ENCODE assay signal across 23 cellular contexts in the genomic region with DNA sequence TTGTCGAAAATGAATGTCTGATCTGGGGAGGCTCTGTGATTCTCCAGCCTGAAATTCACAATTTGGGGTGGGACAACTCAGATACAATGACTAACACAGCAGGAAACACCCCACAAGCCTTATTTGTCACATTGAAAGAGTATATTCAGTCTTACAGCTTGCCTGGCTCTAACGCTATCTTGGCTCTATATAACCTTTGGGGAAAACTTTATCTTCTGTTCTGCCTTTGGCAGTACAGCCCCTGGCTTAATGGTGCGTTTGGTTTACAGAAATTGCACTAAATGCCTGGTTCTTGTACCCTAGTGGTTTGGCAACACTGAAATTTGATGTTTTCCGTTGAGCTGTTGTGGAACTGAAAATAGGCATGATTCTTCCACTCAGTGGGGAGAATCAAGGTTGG.
"Had no signal": no experiment of that assay in that cellular context is flagged by ENCODE, and none has a peak within 500 bp of the region (broad histone marks: within the 10 kb centered on the region; RNA-seq: fewer than 3 reads in every experiment).

No MANE protein-coding gene starts in this region.

- H3K36me3 ChIP-seq: esophagus squamous epithelium, gastrocnemius medialis, left lung, lower lobe of right lung, right lobe of liver, thoracic aorta, tibial nerve, upper lobe of left lung had no signal

- H3K4me3 ChIP-seq: esophagus squamous epithelium, gastrocnemius medialis, left lung, lower lobe of right lung, mucosa of descending colon, psoas muscle, right lobe of liver, thoracic aorta, tibial nerve, upper lobe of left lung had no signal

- H3K9me3 ChIP-seq: esophagus squamous epithelium, gastrocnemius medialis, left lung, lower lobe of right lung, mucosa of descending colon, psoas muscle, right lobe of liver, thoracic aorta, tibial nerve, upper lobe of left lung had no signal

- ATAC-seq: effector memory CD8-positive, alpha-beta T cell; gastrocnemius medialis; left lung; lower lobe of right lung; mucosa of descending colon; natural killer cell treated with Interleukin-12 subunit alpha and Interleukin-12 subunit beta and Interleukin-15 and Interleukin-18, amount 100 ng/mL, for 72 hours; psoas muscle; right lobe of liver had no signal

- DNase-seq: cerebellar nuclear complex; cortex of kidney; effector memory CD8-positive, alpha-beta T cell; erythroblast; esophagus squamous epithelium; foreskin fibroblast; gastrocnemius medialis; head of caudate nucleus; kidney; left lung; lower lobe of right lung; mucosa of descending colon; naive B cell; psoas muscle; right lobe of liver; small intestine; stimulated activated CD4-positive, alpha-beta T cell treated with anti-CD3 and anti-CD28 coated beads, Interleukin-15, amount 100 ng/mL, for 24 hours; stimulated activated CD4-positive, alpha-beta T cell treated with anti-CD3 and anti-CD28 coated beads, Interleukin-2, amount 100 ng/mL, for 48 hours; stimulated activated naive B cell treated with anti-CD40 and anti-IgM and Interleukin-4, amounts not matched to agents 10 μg/mL and 1 μg/mL and 100 μg/mL, for 72 hours; upper lobe of left lung had no signal

- H3K4me1 ChIP-seq: esophagus squamous epithelium, gastrocnemius medialis, left lung, lower lobe of right lung, psoas muscle, right lobe of liver, tibial nerve, upper lobe of left lung had no signal

- H3K27ac ChIP-seq: esophagus squamous epithelium, gastrocnemius medialis, left lung, lower lobe of right lung, psoas muscle, right lobe of liver, thoracic aorta, tibial nerve, upper lobe of left lung had no signal

- H3K27me3 ChIP-seq: esophagus squamous epithelium, gastrocnemius medialis, left lung, right lobe of liver, tibial nerve, upper lobe of left lung had no signal
